Comparison of ENCODE assay signal across 13 cellular contexts in genomic region chr2:1826188-1826905, GRCh38.
"Had no signal": no experiment of that assay in that cellular context is flagged by ENCODE, and none has a peak within 500 bp of the region (broad histone marks: within the 10 kb centered on the region; RNA-seq: fewer than 3 reads in every experiment).

No MANE protein-coding gene starts in this region.

- H3K27me3 ChIP-seq: neural progenitor cell, upper lobe of right lung had no signal

- H3K27ac Mint-ChIP-seq: activated naive CD4-positive, alpha-beta T cell treated with anti-CD3 and anti-CD28 coated beads, Interleukin-2, amount 50 U/mL, for 24 hours; neural progenitor cell; stimulated activated memory B cell treated with anti-CD40 and anti-IgM and Interleukin-4, amounts not matched to agents 10 μg/mL and 1 μg/mL and 100 μg/mL, for 72 hours; T-helper 17 cell had no signal

- H3K9me3 ChIP-seq: breast epithelium, upper lobe of right lung had no signal

- H3K4me3 ChIP-seq: breast epithelium, neural progenitor cell, smooth muscle cell, upper lobe of right lung had no signal

- H3K9me3 Mint-ChIP-seq: activated naive CD4-positive, alpha-beta T cell treated with anti-CD3 and anti-CD28 coated beads, Interleukin-2, amount 50 U/mL, for 24 hours; neural progenitor cell; stimulated activated memory B cell treated with anti-CD40 and anti-IgM and Interleukin-4, amounts not matched to agents 10 μg/mL and 1 μg/mL and 100 μg/mL, for 72 hours had no signal

- H2AFZ ChIP-seq: neural progenitor cell, parathyroid adenoma had no signal

- H3K4me1 ChIP-seq: breast epithelium, parathyroid adenoma, upper lobe of right lung had no signal

- DNase-seq: activated CD4-positive, alpha-beta T cell treated with anti-CD3 and anti-CD28 coated beads, Interleukin-2, amount 50 U/mL, for 1 hour; activated CD4-positive, CD25-positive, alpha-beta regulatory T cell; amniotic stem cell; effector CD4-positive, alpha-beta T cell; kidney; T-helper 17 cell; upper lobe of right lung had no signal

- H3K79me2 ChIP-seq: parathyroid adenoma had no signal

- H3K4me2 ChIP-seq: neural progenitor cell, smooth muscle cell had no signal

- H3K27ac ChIP-seq: neural progenitor cell, parathyroid adenoma, upper lobe of right lung had no signal

- H3K36me3 ChIP-seq: breast epithelium, neural progenitor cell, upper lobe of right lung had no signal

- ATAC-seq: stimulated activated memory B cell treated with anti-CD40 and anti-IgM and Interleukin-4, amounts not matched to agents 10 μg/mL and 1 μg/mL and 100 μg/mL, for 72 hours; T-helper 17 cell; upper lobe of right lung had no signal

- H3K36me3 Mint-ChIP-seq: activated naive CD4-positive, alpha-beta T cell treated with anti-CD3 and anti-CD28 coated beads, Interleukin-2, amount 50 U/mL, for 24 hours; neural progenitor cell; stimulated activated memory B cell treated with anti-CD40 and anti-IgM and Interleukin-4, amounts not matched to agents 10 μg/mL and 1 μg/mL and 100 μg/mL, for 72 hours had no signal
